35 cellular contexts compared by ENCODE assay signal in the genomic region with DNA sequence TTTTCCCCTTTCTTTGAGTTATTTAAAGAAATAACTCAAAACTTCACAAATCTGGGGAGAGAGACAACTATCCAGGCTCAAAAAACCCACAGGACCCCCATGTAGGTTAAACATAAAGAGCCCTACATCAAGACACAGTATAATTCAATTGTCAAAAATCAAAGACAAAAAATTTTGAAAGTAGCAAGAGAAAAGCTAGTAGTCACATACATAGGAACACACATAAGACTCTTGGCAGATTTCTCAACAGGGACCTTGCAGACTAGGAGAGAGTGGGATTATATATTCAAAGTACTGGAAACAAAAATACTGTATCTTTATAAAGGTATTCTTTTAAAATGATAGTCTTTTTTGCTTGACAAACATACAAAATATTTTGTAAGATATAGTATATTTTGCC.
"Had no signal": no experiment of that assay in that cellular context is flagged by ENCODE, and none has a peak within 500 bp of the region (broad histone marks: within the 10 kb centered on the region; RNA-seq: fewer than 3 reads in every experiment).

No MANE protein-coding gene starts in this region.

- H3K27me3 ChIP-seq: MG63 had no signal

- H3K36me3 ChIP-seq: MG63 had no signal

- DNase-seq: Kasumi-1, MG63, MM.1S, MV-4-11, NCI-H1048, NCI-H1092, NCI-H1092 treated with DMSO at 0.1 percent for 48 hours, NCI-H1105, NCI-H1105 treated with DMSO at 0.1 percent for 48 hours, NCI-H1417, NCI-H1417 treated with DMSO at 0.1 percent for 48 hours, NCI-H1436, NCI-H1436 treated with DMSO at 0.1 percent for 48 hours, NCI-H146, NCI-H1694, NCI-H1694 treated with DMSO at 0.1 percent for 48 hours, NCI-H187, NCI-H187 treated with DMSO at 0.1 percent for 48 hours, NCI-H1930, NCI-H2029, NCI-H2029 treated with DMSO at 0.1 percent for 48 hours, NCI-H2081, NCI-H2081 treated with DMSO at 0.1 percent for 48 hours, NCI-H2107, NCI-H2171, NCI-H2171 treated with DMSO at 0.1 percent for 48 hours, NCI-H2227 treated with DMSO at 0.1 percent for 48 hours, NCI-H226, NCI-H345, NCI-H446, NCI-H446 treated with DMSO at 0.1 percent for 48 hours, NCI-H510A, NCI-H510A treated with DMSO at 0.1 percent for 48 hours, NCI-H524, NCI-H524 treated with DMSO at 0.1 percent for 48 hours had no signal

- H3K9me3 ChIP-seq: MG63 had no signal

- H3K4me3 ChIP-seq: MG63 had no signal
